ENCODE assay signal across 1 cellular context in the genomic region with DNA sequence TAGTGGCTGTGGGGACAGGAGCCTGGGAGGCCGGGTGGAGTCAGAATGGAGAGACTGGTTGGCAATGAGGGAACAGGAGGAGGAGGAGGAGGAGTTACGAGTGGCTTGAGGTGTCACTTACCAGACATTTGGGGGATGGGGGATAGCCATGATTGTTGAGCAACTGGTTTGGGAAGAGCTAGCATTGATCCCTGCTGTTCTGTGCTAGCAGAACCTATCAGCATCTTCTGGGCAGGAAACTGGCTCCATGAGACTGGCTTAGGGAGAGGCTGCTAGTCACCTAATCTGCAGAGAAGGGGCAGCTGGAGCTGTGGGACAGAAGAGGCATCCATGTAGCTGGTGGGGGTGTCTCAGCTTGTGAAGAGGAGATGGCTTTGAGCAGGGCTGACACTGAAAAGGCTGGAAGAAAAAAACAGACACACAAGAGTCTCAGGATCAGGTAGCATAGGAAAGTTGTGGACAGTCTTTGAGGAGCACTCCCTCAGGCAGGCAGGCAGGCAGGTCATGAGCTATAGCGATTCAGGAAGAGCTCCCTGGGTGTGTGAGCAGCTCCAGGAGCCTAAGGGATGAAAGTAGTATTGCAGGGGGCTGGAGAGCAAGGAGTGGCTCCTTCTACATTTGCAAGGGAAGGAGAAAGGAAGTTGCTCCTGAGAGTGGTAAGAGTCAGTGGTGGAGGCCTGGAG.
TF ChIP-seq lines count a peak whose summit lies in the region.

No MANE protein-coding gene starts in this region.

TF ChIP-seq in HepG2, 621 proteins besides CTCF, POLR2A, EP300 and RAD21:
- TF ChIP-seq ETV6 (CRISPR knock-in tag; conservative IDR thresholded peaks at IDR 0.05) = no peak
- TF ChIP-seq, protein P1, sequence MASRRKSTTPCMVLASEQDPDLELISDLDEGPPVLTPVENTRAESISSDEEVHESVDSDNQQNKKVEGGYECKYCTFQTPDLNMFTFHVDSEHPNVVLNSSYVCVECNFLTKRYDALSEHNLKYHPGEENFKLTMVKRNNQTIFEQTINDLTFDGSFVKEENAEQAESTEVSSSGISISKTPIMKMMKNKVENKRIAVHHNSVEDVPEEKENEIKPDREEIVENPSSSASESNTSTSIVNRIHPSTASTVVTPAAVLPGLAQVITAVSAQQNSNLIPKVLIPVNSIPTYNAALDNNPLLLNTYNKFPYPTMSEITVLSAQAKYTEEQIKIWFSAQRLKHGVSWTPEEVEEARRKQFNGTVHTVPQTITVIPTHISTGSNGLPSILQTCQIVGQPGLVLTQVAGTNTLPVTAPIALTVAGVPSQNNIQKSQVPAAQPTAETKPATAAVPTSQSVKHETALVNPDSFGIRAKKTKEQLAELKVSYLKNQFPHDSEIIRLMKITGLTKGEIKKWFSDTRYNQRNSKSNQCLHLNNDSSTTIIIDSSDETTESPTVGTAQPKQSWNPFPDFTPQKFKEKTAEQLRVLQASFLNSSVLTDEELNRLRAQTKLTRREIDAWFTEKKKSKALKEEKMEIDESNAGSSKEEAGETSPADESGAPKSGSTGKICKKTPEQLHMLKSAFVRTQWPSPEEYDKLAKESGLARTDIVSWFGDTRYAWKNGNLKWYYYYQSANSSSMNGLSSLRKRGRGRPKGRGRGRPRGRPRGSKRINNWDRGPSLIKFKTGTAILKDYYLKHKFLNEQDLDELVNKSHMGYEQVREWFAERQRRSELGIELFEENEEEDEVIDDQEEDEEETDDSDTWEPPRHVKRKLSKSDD (CRISPR knock-in tag; IDR thresholded peaks at IDR 0.05; ENCODE audit: low read depth) = no peak
- TF ChIP-seq, protein P2, sequence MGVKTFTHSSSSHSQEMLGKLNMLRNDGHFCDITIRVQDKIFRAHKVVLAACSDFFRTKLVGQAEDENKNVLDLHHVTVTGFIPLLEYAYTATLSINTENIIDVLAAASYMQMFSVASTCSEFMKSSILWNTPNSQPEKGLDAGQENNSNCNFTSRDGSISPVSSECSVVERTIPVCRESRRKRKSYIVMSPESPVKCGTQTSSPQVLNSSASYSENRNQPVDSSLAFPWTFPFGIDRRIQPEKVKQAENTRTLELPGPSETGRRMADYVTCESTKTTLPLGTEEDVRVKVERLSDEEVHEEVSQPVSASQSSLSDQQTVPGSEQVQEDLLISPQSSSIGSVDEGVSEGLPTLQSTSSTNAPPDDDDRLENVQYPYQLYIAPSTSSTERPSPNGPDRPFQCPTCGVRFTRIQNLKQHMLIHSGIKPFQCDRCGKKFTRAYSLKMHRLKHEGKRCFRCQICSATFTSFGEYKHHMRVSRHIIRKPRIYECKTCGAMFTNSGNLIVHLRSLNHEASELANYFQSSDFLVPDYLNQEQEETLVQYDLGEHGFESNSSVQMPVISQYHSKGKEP (CRISPR knock-in tag; IDR thresholded peaks at IDR 0.05) = no peak
- TF ChIP-seq, protein P3, sequence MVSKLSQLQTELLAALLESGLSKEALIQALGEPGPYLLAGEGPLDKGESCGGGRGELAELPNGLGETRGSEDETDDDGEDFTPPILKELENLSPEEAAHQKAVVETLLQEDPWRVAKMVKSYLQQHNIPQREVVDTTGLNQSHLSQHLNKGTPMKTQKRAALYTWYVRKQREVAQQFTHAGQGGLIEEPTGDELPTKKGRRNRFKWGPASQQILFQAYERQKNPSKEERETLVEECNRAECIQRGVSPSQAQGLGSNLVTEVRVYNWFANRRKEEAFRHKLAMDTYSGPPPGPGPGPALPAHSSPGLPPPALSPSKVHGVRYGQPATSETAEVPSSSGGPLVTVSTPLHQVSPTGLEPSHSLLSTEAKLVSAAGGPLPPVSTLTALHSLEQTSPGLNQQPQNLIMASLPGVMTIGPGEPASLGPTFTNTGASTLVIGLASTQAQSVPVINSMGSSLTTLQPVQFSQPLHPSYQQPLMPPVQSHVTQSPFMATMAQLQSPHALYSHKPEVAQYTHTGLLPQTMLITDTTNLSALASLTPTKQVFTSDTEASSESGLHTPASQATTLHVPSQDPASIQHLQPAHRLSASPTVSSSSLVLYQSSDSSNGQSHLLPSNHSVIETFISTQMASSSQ (IDR thresholded peaks at IDR 0.05; ENCODE audit: low read depth) = no peak
- TF ChIP-seq, protein P3 (CRISPR knock-in tag; IDR thresholded peaks at IDR 0.05; ENCODE audit: borderline replicate concordance) = no peak
- no peak for TF ChIP-seq NAIF1 (CRISPR knock-in tag; IDR thresholded peaks at IDR 0.05; ENCODE audit: borderline replicate concordance)
- peak; percentile 39 for TF ChIP-seq RBM22 (optimal IDR thresholded peaks at IDR 0.05; ENCODE audit: low read length)
- no peak for TF ChIP-seq KMT2B (CRISPR knock-in tag; IDR thresholded peaks at IDR 0.05)
- no peak for TF ChIP-seq KLF13 (CRISPR knock-in tag; IDR thresholded peaks at IDR 0.05)
- no peak for TF ChIP-seq ZNF629 (CRISPR knock-in tag; conservative IDR thresholded peaks at IDR 0.05)
TF ChIP-seq in HepG2: peak in this region for 1.
